Comparison of ENCODE assay signal across 15 cellular contexts in genomic region chr20:19932170-19932667, GRCh38.
DNase-seq lines count a peak whose midpoint lies in the region; TF ChIP-seq lines count a peak whose summit lies in the region.
"Had no signal": no experiment of that assay in that cellular context is flagged by ENCODE, and none has a peak within 500 bp of the region (broad histone marks: within the 10 kb centered on the region; RNA-seq: fewer than 3 reads in every experiment).

No MANE protein-coding gene starts in this region.

- H3K4me3 Mint-ChIP-seq in dendritic cell treated with granulocyte-macrophage colony-stimulating factor and Interleukin-4, amounts not matched to agents 40 ng/mL and 50 ng/mL, for 4 days, result no peak overlapping the region
- H3K4me3 Mint-ChIP-seq: central memory CD8-positive, alpha-beta T cell; immature natural killer cell; T-helper 1 cell treated with Interleukin-12 subunit alpha and Interleukin-12 subunit beta and Interleukin-4 antibody, amounts not matched to agents 30 μg/mL and 1 μg/mL, for 36 hours had no signal

- peaks cover 40% of the 10 kb centered on the region for H3K36me3 Mint-ChIP-seq in dendritic cell treated with granulocyte-macrophage colony-stimulating factor and Interleukin-4, amounts not matched to agents 40 ng/mL and 50 ng/mL, for 4 days (ENCODE audit: low read depth)
- H3K36me3 Mint-ChIP-seq: immature natural killer cell had no signal

- H3K27ac Mint-ChIP-seq in dendritic cell treated with granulocyte-macrophage colony-stimulating factor and Interleukin-4, amounts not matched to agents 40 ng/mL and 50 ng/mL, for 4 days, result peak overlapping the region; percentile 96
- H3K27ac Mint-ChIP-seq: immature natural killer cell; T-helper 1 cell treated with Interleukin-12 subunit alpha and Interleukin-12 subunit beta and Interleukin-4 antibody, amounts not matched to agents 30 μg/mL and 1 μg/mL, for 36 hours had no signal

- DNase-seq in GM04504 (ENCODE audit: low read depth) (peak; percentile 82), left kidney (ENCODE audit: low read depth, low spot score) (peak; percentile 48), ACHN (no peak), T-helper 1 cell (no peak), GM10266 (ENCODE audit: extremely low spot score) (no peak), ureter (ENCODE audit: low spot score) (no peak)
- DNase-seq: DMS 273 treated with DMSO at 0.1 percent for 48 hours, immature natural killer cell, NCI-H2107 had no signal

- H3K27me3 Mint-ChIP-seq in dendritic cell treated with granulocyte-macrophage colony-stimulating factor and Interleukin-4, amounts not matched to agents 40 ng/mL and 50 ng/mL, for 4 days, result no peaks in the 10 kb centered on the region

- intact Hi-C loops in dendritic cell treated with granulocyte-macrophage colony-stimulating factor and Interleukin-4, amounts not matched to agents 40 ng/mL and 50 ng/mL, for 4 days (cut with micrococcal nuclease), result no loop called here

- H3K27ac ChIP-seq in skin epidermis, result peak overlapping the region in 19 of 21 experiments; percentile 7 to 81 (median 52)

- TF ChIP-seq CTCF in GM10266 (IDR thresholded peaks at IDR 0.05; ENCODE audit: control insufficient read depth, insufficient read depth, low read depth, missing control alignments), result no peak

- peaks cover 89% of the 10 kb centered on the region for H3K4me1 Mint-ChIP-seq in dendritic cell treated with granulocyte-macrophage colony-stimulating factor and Interleukin-4, amounts not matched to agents 40 ng/mL and 50 ng/mL, for 4 days (ENCODE audit: low read depth)

- in situ Hi-C loops in ACHN (cut with HindIII; ENCODE audit: low pct_ligation_motif_present, low pct_unique_long_range_greater_than_20kb, low sequenced_read_pairs), result no loop called here

- no peak overlapping the region for H3K4me3 ChIP-seq in skin epidermis
- H3K4me3 ChIP-seq: HAP-1, tibial artery had no signal

- H3K9me3 Mint-ChIP-seq in dendritic cell treated with granulocyte-macrophage colony-stimulating factor and Interleukin-4, amounts not matched to agents 40 ng/mL and 50 ng/mL, for 4 days, result no peaks in the 10 kb centered on the region
- H3K9me3 Mint-ChIP-seq: central memory CD8-positive, alpha-beta T cell; immature natural killer cell; T-helper 1 cell treated with Interleukin-12 subunit alpha and Interleukin-12 subunit beta and Interleukin-4 antibody, amounts not matched to agents 30 μg/mL and 1 μg/mL, for 36 hours had no signal

Comparison
In these comparisons a context has a peak if more than half of its experiments do, and no peak if none do; other contexts are left out.
1. DNase-seq: peak in GM04504 (single experiment) and left kidney (single experiment); none in ACHN (single experiment), T-helper 1 cell (0 of 5), GM10266 (single experiment) and ureter (single experiment).